In genomic region chr5:132011561-132012384, GRCh38 we compare ENCODE assay signal across 8 cellular contexts. TPM values are rescaled to one million over a fixed set of nuclear protein-coding genes. Genes with fewer than 3 reads are reported as not detected.
DNase-seq lines count a peak whose midpoint lies in the region; ATAC-seq and TF ChIP-seq lines count a peak whose summit lies in the region.

Gene ACSL6 (minus strand): TSS chr5:132011658. CDS start chr5:132011553, 105 bp downstream.

- H3K4me3 ChIP-seq in epithelial cell of esophagus (ENCODE audit: low read length): peak within 1 kb of the TSS; percentile 30
- peak within 1 kb of the TSS; percentile 14 for H3K4me3 ChIP-seq in mucosa of stomach (ENCODE audit: low read length)

- no peaks in the 10 kb centered on the region for H3K4me1 Mint-ChIP-seq in type B pancreatic cell (ENCODE audit: unreplicated experiment)

- ATAC-seq in GM21515 (IDR thresholded peaks at IDR 0.05; ENCODE audit: unreplicated experiment) (no peak), GM21737 (IDR thresholded peaks at IDR 0.05; ENCODE audit: unreplicated experiment) (no peak)

- DNase-seq in stimulated activated CD4-positive, alpha-beta T cell treated with anti-CD3 and anti-CD28 coated beads, Interleukin-12 subunit alpha, Interleukin-12 subunit beta, amount 100 ng/mL, for 4 hours: peak; percentile 32
- DNase-seq in stimulated activated CD4-positive, alpha-beta T cell treated with anti-CD3 and anti-CD28 coated beads, Interleukin-2, amount 100 ng/mL, for 48 hours: no peak
- peak; percentile 44 for DNase-seq in activated CD8-positive, alpha-beta memory T cell treated with anti-CD3 and anti-CD28 coated beads, Interleukin-2, amount 50 U/mL, for 4 hours
- no peak for DNase-seq in epithelial cell of esophagus (ENCODE audit: low read depth)
- DNase-seq in type B pancreatic cell (ENCODE audit: extremely low spot score, unreplicated experiment): peak; percentile 70

- peak within 1 kb of the TSS; percentile 83 for H3K4me3 Mint-ChIP-seq in type B pancreatic cell

- peaks cover 7% of the 10 kb centered on the region for H3K4me1 ChIP-seq in mucosa of stomach (ENCODE audit: control insufficient read depth, insufficient read depth, low read length)

- no peaks in the 10 kb centered on the region for H3K9me3 Mint-ChIP-seq in type B pancreatic cell

- no peaks in the 10 kb centered on the region for H3K36me3 Mint-ChIP-seq in type B pancreatic cell

- no peaks in the 10 kb centered on the region for H3K9me3 ChIP-seq in mucosa of stomach (ENCODE audit: control insufficient read depth, low read length)

- no peak within 1 kb of the TSS for H3K27ac Mint-ChIP-seq in type B pancreatic cell

- H3K27me3 ChIP-seq in mucosa of stomach (ENCODE audit: control insufficient read depth, insufficient read depth, low read length): peaks cover 44% of the 10 kb centered on the region

- no peak for TF ChIP-seq CTCF in epithelial cell of esophagus (IDR thresholded peaks at IDR 0.05; ENCODE audit: insufficient read depth, low read depth, low read length, missing control alignments)
- no peak for TF ChIP-seq CTCF in type B pancreatic cell (conservative IDR thresholded peaks at IDR 0.05)

- peaks cover 84% of the 10 kb centered on the region for H3K27me3 Mint-ChIP-seq in type B pancreatic cell

- peak within 1 kb of the TSS; percentile 50 for H3K9ac ChIP-seq in mucosa of stomach (ENCODE audit: low read length)

- no peaks in the 10 kb centered on the region for H3K36me3 ChIP-seq in mucosa of stomach (ENCODE audit: control insufficient read depth, insufficient read depth, low read length)

RNA-seq across cellular contexts. Expression of gene ACSL6, which starts in this region (rescaled TPM):
- total RNA-seq in type B pancreatic cell (ENCODE audit: low replicate concordance): 0.97 and 2.8 TPM in 2 replicates

Comparison
In these comparisons a context has a peak if more than half of its experiments do, and no peak if none do; other contexts are left out.
1. DNase-seq: peak in stimulated activated CD4-positive, alpha-beta T cell treated with anti-CD3 and anti-CD28 coated beads, Interleukin-12 subunit alpha, Interleukin-12 subunit beta, amount 100 ng/mL, for 4 hours (single experiment), activated CD8-positive, alpha-beta memory T cell treated with anti-CD3 and anti-CD28 coated beads, Interleukin-2, amount 50 U/mL, for 4 hours (single experiment) and type B pancreatic cell (single experiment); none in stimulated activated CD4-positive, alpha-beta T cell treated with anti-CD3 and anti-CD28 coated beads, Interleukin-2, amount 100 ng/mL, for 48 hours (0 of 2) and epithelial cell of esophagus (single experiment).